10 cellular contexts compared by ENCODE assay signal in the genomic region with DNA sequence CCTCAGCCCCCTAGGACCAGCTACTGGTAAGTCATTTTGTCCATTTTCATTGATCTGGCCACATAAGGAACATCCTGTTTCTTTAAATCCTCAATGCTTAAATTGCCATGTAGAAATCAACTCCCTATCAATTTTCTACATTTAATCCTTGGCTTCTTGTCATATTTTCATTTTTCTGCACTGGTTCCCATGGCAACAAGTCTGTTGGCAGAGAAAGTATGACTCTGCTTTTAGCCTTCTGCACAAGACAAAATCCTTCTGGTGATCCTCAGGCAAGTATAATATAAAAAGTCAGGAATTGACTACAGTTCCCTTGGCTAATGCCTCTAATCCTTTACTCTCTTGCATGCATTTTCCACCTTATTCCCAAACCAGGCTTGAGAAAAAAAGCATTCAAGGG.
DNase-seq lines count a peak whose midpoint lies in the region; ATAC-seq and TF ChIP-seq lines count a peak whose summit lies in the region.
"Had no signal": no experiment of that assay in that cellular context is flagged by ENCODE, and none has a peak within 500 bp of the region (broad histone marks: within the 10 kb centered on the region; RNA-seq: fewer than 3 reads in every experiment).

No MANE protein-coding gene starts in this region.

- H3K9me3 ChIP-seq in body of pancreas (no peaks in the 10 kb centered on the region), right cardiac atrium (ENCODE audit: control insufficient read depth, low read length) (no peaks in the 10 kb centered on the region), skeletal muscle tissue (ENCODE audit: control insufficient read depth in 3 of 3, low read length in 3 of 3) (no peaks in the 10 kb centered on the region)

- ATAC-seq in body of pancreas (peak; percentile 27), right cardiac atrium (peak; percentile 45 to 75)
- ATAC-seq: activated T-cell treated with anti-CD3 and anti-CD28 coated beads, Interleukin-2, amount 50 U/mL, for 72 hours; stimulated activated naive CD8-positive, alpha-beta T cell treated with anti-CD3 and anti-CD28 coated beads, Interleukin-15, amount 100 ng/mL, for 72 hours had no signal

- peak overlapping the region in 1 of 3 donors; percentile 15 for H3K9ac ChIP-seq in skeletal muscle tissue (ENCODE audit: low read depth in 1 of 3, low read length in 3 of 3)

- intact Hi-C loops in body of pancreas (cut with DNase I): no loop called here
- intact Hi-C loops in right cardiac atrium (cut with DNase I): no loop called here
- intact Hi-C loops in lower leg skin (cut with DNase I; ENCODE audit: low total_unique reads): no loop called here

- TF ChIP-seq POLR2A in body of pancreas (IDR thresholded peaks at IDR 0.05) (no peak), lower leg skin (IDR thresholded peaks at IDR 0.05) (no peak)

- no peak for TF ChIP-seq CTCF in body of pancreas (IDR thresholded peaks at IDR 0.05)
- no peak for TF ChIP-seq CTCF in lower leg skin (IDR thresholded peaks at IDR 0.05)

- H3K36me3 ChIP-seq in body of pancreas (replicated peaks in 1 of 2; ENCODE audit: insufficient read depth in 1 of 2, low read depth in 2 of 2) (no peaks in the 10 kb centered on the region), skeletal muscle tissue (ENCODE audit: control insufficient read depth in 3 of 3, insufficient read depth in 3 of 3, low read length in 3 of 3) (no peaks in the 10 kb centered on the region)

- H3K27ac ChIP-seq in body of pancreas: no peak overlapping the region
- no peak overlapping the region for H3K27ac ChIP-seq in right cardiac atrium (ENCODE audit: low read length)
- H3K27ac ChIP-seq in skeletal muscle tissue (ENCODE audit: low read depth, low read length): peak overlapping the region; percentile 53

- H3K4me1 ChIP-seq in body of pancreas (no peaks in the 10 kb centered on the region), right cardiac atrium (ENCODE audit: control insufficient read depth, insufficient read depth, low read length) (no peaks in the 10 kb centered on the region), skeletal muscle tissue (ENCODE audit: control insufficient read depth in 3 of 3, insufficient read depth in 3 of 3, low read length in 3 of 3) (peaks cover 16 to 26% (median 22%) of the 10 kb centered on the region in 3 donors)

- DNase-seq in HT1080 (ENCODE audit: low read depth) (peak; percentile 5), body of pancreas (peak in 1 of 4 donors; percentile 15), right cardiac atrium (no peak), lower leg skin (ENCODE audit: low spot score in 2 of 2) (no peak), NCI-H1436 (lab: John Stamatoyannopoulos, UW) (no peak)
- no peak for DNase-seq in activated CD8-positive, alpha-beta memory T cell treated with anti-CD3 and anti-CD28 coated beads, Interleukin-2, amount 50 U/mL, for 48 hours
- DNase-seq: activated T-cell treated with anti-CD3 and anti-CD28 coated beads, Interleukin-2, amount 50 U/mL, for 72 hours; NCI-H2029 treated with DMSO at 0.1 percent for 48 hours; stimulated activated naive CD8-positive, alpha-beta T cell treated with anti-CD3 and anti-CD28 coated beads, Interleukin-15, amount 100 ng/mL, for 72 hours had no signal

- no peak overlapping the region for H3K4me3 ChIP-seq in body of pancreas
- H3K4me3 ChIP-seq in right cardiac atrium (ENCODE audit: low read length): no peak overlapping the region
- H3K4me3 ChIP-seq in skeletal muscle tissue (ENCODE audit: low read length in 3 of 3): peak overlapping the region in 1 of 3 donors; percentile 13
- no peak overlapping the region for H3K4me3 ChIP-seq in lower leg skin (ENCODE audit: low read depth, poor library complexity, severe bottlenecking)

- no peaks in the 10 kb centered on the region for H3K27me3 ChIP-seq in body of pancreas
- H3K27me3 ChIP-seq in right cardiac atrium (ENCODE audit: control insufficient read depth, insufficient read depth): no peaks in the 10 kb centered on the region
- H3K27me3 ChIP-seq in skeletal muscle tissue (ENCODE audit: control insufficient read depth in 3 of 3, insufficient read depth in 3 of 3, low read length in 3 of 3): no peaks in the 10 kb centered on the region
